In genomic region chr10:43396061-43396927, GRCh38 we compare ENCODE assay signal across 9 cellular contexts. TPM values are rescaled to one million over a fixed set of nuclear protein-coding genes. Genes with fewer than 3 reads are reported as not detected.
DNase-seq lines count a peak whose midpoint lies in the region; ATAC-seq, FAIRE-seq and TF ChIP-seq lines count a peak whose summit lies in the region.
"Had no signal": no experiment of that assay in that cellular context is flagged by ENCODE, and none has a peak within 500 bp of the region (broad histone marks: within the 10 kb centered on the region; RNA-seq: fewer than 3 reads in every experiment).

No MANE protein-coding gene starts in this region.

- peak overlapping the region; percentile 85 for H3K9ac ChIP-seq in astrocyte (ENCODE audit: low read length)

- peaks cover 71% of the 10 kb centered on the region for H3K36me3 Mint-ChIP-seq in GM23338 (ENCODE audit: low read depth)
- peaks cover 23% of the 10 kb centered on the region for H3K36me3 Mint-ChIP-seq in T-helper 17 cell (ENCODE audit: low read depth)
- peaks cover 13% of the 10 kb centered on the region for H3K36me3 Mint-ChIP-seq in astrocyte (ENCODE audit: low read depth, unreplicated experiment)

- intact Hi-C loops in psoas muscle (cut with DNase I): loop anchor here in 1 of 2 donors (5.0 kb wide), 1 partner anchor 41 kb away; the partner anchor contains the start of gene ZNF487

- H3K9me3 ChIP-seq in KOPT-K1 (ENCODE audit: insufficient read depth, low read length, poor library complexity, severe bottlenecking) (no peaks in the 10 kb centered on the region), T-helper 17 cell (ENCODE audit: control insufficient read depth, low read length, poor library complexity, severe bottlenecking) (no peaks in the 10 kb centered on the region), astrocyte (ENCODE audit: insufficient read depth, low read depth, low read length) (no peaks in the 10 kb centered on the region), psoas muscle (no peaks in the 10 kb centered on the region)

- peak overlapping the region; percentile 93 for H3K4me3 Mint-ChIP-seq in GM23338
- peak overlapping the region; percentile 97 for H3K4me3 Mint-ChIP-seq in T-helper 17 cell
- peak overlapping the region; percentile 90 for H3K4me3 Mint-ChIP-seq in astrocyte (ENCODE audit: unreplicated experiment)

- H3K27me3 Mint-ChIP-seq in GM23338 (ENCODE audit: insufficient read depth, low read depth, poor library complexity) (peaks cover 20% of the 10 kb centered on the region), T-helper 17 cell (no peaks in the 10 kb centered on the region), astrocyte (ENCODE audit: low read depth, unreplicated experiment) (no peaks in the 10 kb centered on the region)

- 3 to 4% (median 3%) methylated on average over 63 to 68 of the region's 71 CpGs for WGBS in psoas muscle, 3 donors

- TF ChIP-seq CTCF in GM23338 (conservative IDR thresholded peaks at IDR 0.05; ENCODE audit: low read depth in 2 of 2) (no peak), astrocyte (IDR thresholded peaks at IDR 0.05; ENCODE audit: insufficient read depth, low read depth, low read length) (no peak), psoas muscle (IDR thresholded peaks at IDR 0.05) (no peak)

- peak; percentile 74 for DNase-seq in EH (ENCODE audit: low read depth)
- DNase-seq in GM23338 (ENCODE audit: low spot score): peak; percentile 83
- peak; percentile 45 to 65 (median 62) for DNase-seq in T-helper 17 cell
- DNase-seq in astrocyte (ENCODE audit: low read depth): peak; percentile 51
- peak; percentile 83 for DNase-seq in hepatic stellate cell (ENCODE audit: low spot score)
- peak; percentile 79 to 87 for DNase-seq in psoas muscle
- DNase-seq in NCI-H146 treated with DMSO at 0.1 percent for 48 hours (lab: John Stamatoyannopoulos, UW; ENCODE audit: unreplicated experiment): no peak

- peak overlapping the region; percentile 99 for H3K27ac ChIP-seq in GM23338 (ENCODE audit: low read depth)
- H3K27ac ChIP-seq in KOPT-K1 (ENCODE audit: low read depth, low read length, poor library complexity, severe bottlenecking): peak overlapping the region; percentile 99
- H3K27ac ChIP-seq in astrocyte (ENCODE audit: low read depth, low read length): peak overlapping the region; percentile 79
- peak overlapping the region; percentile 94 for H3K27ac ChIP-seq in psoas muscle

- FAIRE-seq in astrocyte (lab: Jason Lieb, UNC): no peak
- FAIRE-seq: islet of Langerhans had no signal

- H3K27ac Mint-ChIP-seq in GM23338 (peak overlapping the region; percentile 99), T-helper 17 cell (peak overlapping the region; percentile 99), astrocyte (ENCODE audit: unreplicated experiment) (peak overlapping the region; percentile 88)

- peaks cover 37% of the 10 kb centered on the region for H3K36me3 ChIP-seq in GM23338 (ENCODE audit: insufficient read depth)
- H3K36me3 ChIP-seq in KOPT-K1 (ENCODE audit: insufficient read depth, low read length): peaks cover 79% of the 10 kb centered on the region
- peaks cover 21% of the 10 kb centered on the region for H3K36me3 ChIP-seq in astrocyte (ENCODE audit: insufficient read depth, low read length)
- H3K36me3 ChIP-seq in psoas muscle (ENCODE audit: insufficient read depth in 1 of 2, low read depth in 1 of 2): peaks cover 9 to 51% of the 10 kb centered on the region in 2 donors

- H3K4me1 Mint-ChIP-seq in GM23338 (peaks cover 57% of the 10 kb centered on the region), T-helper 17 cell (peaks cover 68% of the 10 kb centered on the region), astrocyte (ENCODE audit: low read depth, unreplicated experiment) (peaks cover 32% of the 10 kb centered on the region)

- peak; percentile 73 for ATAC-seq in GM23338
- peak; percentile 56 for ATAC-seq in T-helper 17 cell
- ATAC-seq in psoas muscle: peak; percentile 84 to 89 (median 86)

- H3K4me1 ChIP-seq in GM23338 (ENCODE audit: insufficient read depth): peaks cover 44% of the 10 kb centered on the region
- peaks cover 32% of the 10 kb centered on the region for H3K4me1 ChIP-seq in astrocyte (ENCODE audit: insufficient read depth, low read length)
- peaks cover 47% of the 10 kb centered on the region for H3K4me1 ChIP-seq in psoas muscle

- no peak overlapping the region for H2AFZ ChIP-seq in GM23338
- H2AFZ ChIP-seq in astrocyte (ENCODE audit: low read depth, low read length): peak overlapping the region; percentile 34

- H3K4me2 ChIP-seq in GM23338: peak overlapping the region; percentile 97
- peak overlapping the region; percentile 88 for H3K4me2 ChIP-seq in astrocyte (ENCODE audit: low read length)

- H3K4me3 ChIP-seq in GM23338 (peak overlapping the region; percentile 99), astrocyte (ENCODE audit: insufficient read depth, low read depth, low read length) (peak overlapping the region; percentile 65), psoas muscle (peak overlapping the region; percentile 75)

- H3K27me3 ChIP-seq in GM23338 (ENCODE audit: insufficient read depth) (no peaks in the 10 kb centered on the region), astrocyte (ENCODE audit: insufficient read depth, low read length) (no peaks in the 10 kb centered on the region), psoas muscle (ENCODE audit: insufficient read depth in 3 of 3, low read length in 2 of 3) (no peaks in the 10 kb centered on the region)

- peaks cover 25% of the 10 kb centered on the region; the same call in 1 of the 2 replicates for H3F3A ChIP-seq in GM23338 (replicated peaks; ENCODE audit: low read depth)

- H3K9me3 Mint-ChIP-seq in GM23338: no peaks in the 10 kb centered on the region; the same call in 2 of the 3 replicates
- no peaks in the 10 kb centered on the region for H3K9me3 Mint-ChIP-seq in astrocyte (ENCODE audit: unreplicated experiment)

- H3K79me2 ChIP-seq in GM23338 (replicated peaks; ENCODE audit: insufficient read depth) (peaks cover 93% of the 10 kb centered on the region), astrocyte (ENCODE audit: insufficient read depth, low read length) (peaks cover 94% of the 10 kb centered on the region)

- H4K20me1 ChIP-seq in GM23338 (replicated peaks; ENCODE audit: insufficient read depth) (peaks cover 63% of the 10 kb centered on the region), astrocyte (ENCODE audit: insufficient read depth, low read length) (peaks cover 91% of the 10 kb centered on the region)

- no peaks in the 10 kb centered on the region for H3K9me2 ChIP-seq in GM23338 (ENCODE audit: insufficient read depth)

TF ChIP-seq in GM23338, 12 proteins besides CTCF, POLR2A, EP300 and RAD21:
- peak; percentile 66 for TF ChIP-seq POLR2AphosphoS5 (IDR thresholded peaks at IDR 0.05; ENCODE audit: low read depth)
- TF ChIP-seq JUNB (IDR thresholded peaks at IDR 0.05; ENCODE audit: unreplicated experiment): no peak
- TF ChIP-seq REST (IDR thresholded peaks at IDR 0.05; ENCODE audit: unreplicated experiment): no peak
- no peak for TF ChIP-seq EZH2 (IDR thresholded peaks at IDR 0.05; ENCODE audit: low read depth, unreplicated experiment)
- no peak for TF ChIP-seq ZNF331 (CRISPR knock-in tag; IDR thresholded peaks at IDR 0.05; ENCODE audit: low read depth)
- 0 out of 2 replicates have a peak, but pooled peaks have one; percentile 1 for TF ChIP-seq CREB1 (CRISPR knock-in tag; IDR thresholded peaks at IDR 0.05; ENCODE audit: low read depth)

RNA-seq across cellular contexts. Expression of gene HNRNPF, which starts 12.7 kb away (rescaled TPM):
- 346 and 378 TPM in 2 replicates for total RNA-seq in GM23338 (2014; rRNA removed; shearing (Covaris generic))
- polyA plus RNA-seq in GM23338 (2016; fragmentation: Nextera tagmentation; extraction: Ambion mirVana): 197 and 210 TPM in 2 replicates
- total RNA-seq in T-helper 17 cell: 100 to 1,000 TPM; 131 to 144 TPM
- total RNA-seq in astrocyte: 143 and 151 TPM in 2 replicates
- total RNA-seq in psoas muscle: 100 to 1,000 TPM in 2 of 4 donors, 10 to 100 TPM in 2; 68.0 to 154 (median 110) TPM
- 100 to 1,000 TPM in 1 of 3 donors, 10 to 100 TPM in 2; 62.1 to 126 (median 75.2) TPM for polyA plus RNA-seq in psoas muscle

RNA-seq across cellular contexts. Expression of gene FXYD4, which starts 24.9 kb away (rescaled TPM):
- total RNA-seq in GM23338 (2014; rRNA removed; shearing (Covaris generic)): not detected in 2 replicates
- polyA plus RNA-seq in GM23338 (2016; fragmentation: Nextera tagmentation; extraction: Ambion mirVana) (not detected in 2 replicates), psoas muscle (under 1 TPM in 2 of 3 donors, not detected in 1; 0.18 to 0.74 TPM)
- total RNA-seq in T-helper 17 cell (not detected), astrocyte (not detected in 2 replicates), psoas muscle (1 to 10 TPM in 1 of 4 donors, not detected in 3; 3.0 TPM)

RNA-seq across cellular contexts. Expression of gene ZNF487, which starts 40.6 kb away (rescaled TPM):
- total RNA-seq in GM23338 (2014; rRNA removed; shearing (Covaris generic)): 1.0 and 4.6 TPM in 2 replicates
- polyA plus RNA-seq in GM23338 (2016; fragmentation: Nextera tagmentation; extraction: Ambion mirVana): 2.5 and 2.9 TPM in 2 replicates
- 1 to 10 TPM; 7.9 to 8.7 TPM for total RNA-seq in T-helper 17 cell
- total RNA-seq in astrocyte: 2.6 and 2.8 TPM in 2 replicates
- total RNA-seq in psoas muscle: 1 to 10 TPM; 1.2 to 2.1 (median 1.5) TPM
- 1 to 10 TPM; 2.0 to 9.8 (median 2.5) TPM for polyA plus RNA-seq in psoas muscle
